Comparison of ENCODE assay signal across 30 cellular contexts in the genomic region with DNA sequence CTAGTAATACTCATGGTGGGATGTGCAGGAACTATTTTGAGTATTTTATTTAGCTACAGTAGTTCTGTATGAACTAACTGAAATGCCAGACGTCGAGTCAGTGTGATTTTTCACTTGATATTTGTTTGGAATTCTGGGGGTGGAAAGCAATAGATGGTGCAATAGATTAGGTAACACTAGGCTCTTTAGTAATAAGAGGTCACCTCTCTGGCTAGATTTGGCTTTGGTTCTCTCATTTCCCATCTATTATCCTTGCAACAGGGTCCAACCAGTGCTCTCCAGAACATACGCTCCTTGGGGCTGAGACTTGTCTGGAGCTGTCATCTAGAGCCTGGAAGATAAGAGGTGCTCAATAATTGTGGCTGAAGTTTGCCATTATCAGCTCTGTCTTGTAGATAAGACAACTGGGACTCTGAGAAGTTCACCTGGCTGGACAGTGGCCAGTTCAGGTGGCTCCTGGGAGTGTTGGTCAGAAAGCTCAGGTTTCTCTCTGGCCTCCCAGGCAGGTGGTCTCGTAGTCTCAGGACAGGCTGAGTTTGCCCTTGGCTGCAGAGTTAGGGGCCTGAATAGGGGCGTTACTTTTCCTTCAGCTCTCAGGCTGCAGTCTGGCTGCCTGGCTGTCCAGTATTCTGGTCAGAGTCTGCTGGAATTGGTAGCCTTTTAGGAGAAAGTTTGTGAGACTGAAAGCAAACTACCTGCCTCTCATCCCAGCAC.
"Had no signal": no experiment of that assay in that cellular context is flagged by ENCODE, and none has a peak within 500 bp of the region (broad histone marks: within the 10 kb centered on the region; RNA-seq: fewer than 3 reads in every experiment).

No MANE protein-coding gene starts in this region.

- H3K36me3 ChIP-seq: adrenal gland, esophagus muscularis mucosa, heart right ventricle, right lobe of liver, uterus had no signal

- H3K27ac ChIP-seq: adrenal gland, body of pancreas, esophagus muscularis mucosa, foreskin keratinocyte, heart right ventricle, right lobe of liver, uterus, VCaP had no signal

- H3K9me3 ChIP-seq: adrenal gland, body of pancreas, esophagus muscularis mucosa, heart right ventricle, right lobe of liver, uterus had no signal

- FAIRE-seq: TTC549 had no signal

- H3K27me3 Mint-ChIP-seq: memory B cell had no signal

- H3K4me3 Mint-ChIP-seq: activated CD4-positive, alpha-beta memory T cell treated with anti-CD3 and anti-CD28 coated beads for 36 hours; activated naive CD4-positive, alpha-beta T cell treated with anti-CD3 and anti-CD28 coated beads for 36 hours; activated naive CD8-positive, alpha-beta T cell treated with anti-CD3 and anti-CD28 coated beads for 36 hours; activated T-helper 1 cell treated with anti-CD3 and anti-CD28 coated beads, Interleukin-12 subunit alpha, Interleukin-12 subunit beta, Interleukin-2, Interleukin-4 antibody, amounts not matched to agents 30 ng/mL and 10 ng/mL and 1 ng/mL, durations not matched to agents 14 hours and 24 hours and 36 hours; memory B cell; naive thymus-derived CD8-positive, alpha-beta T cell; stimulated activated naive CD8-positive, alpha-beta T cell treated with anti-CD3 and anti-CD28 coated beads, Interleukin-15, amount 100 ng/mL, for 72 hours; type B pancreatic cell had no signal

- DNase-seq: activated CD4-positive, alpha-beta memory T cell treated with anti-CD3 and anti-CD28 coated beads for 36 hours; activated CD4-positive, alpha-beta T cell treated with anti-CD3 and anti-CD28 coated beads for 48 hours; activated CD8-positive, alpha-beta memory T cell treated with anti-CD3 and anti-CD28 coated beads, Interleukin-2, amount 50 U/mL, for 4 hours; activated effector memory CD4-positive, alpha-beta T cell treated with anti-CD3 and anti-CD28 coated beads, Interleukin-2, amount 50 U/mL, for 16 hours; activated naive CD4-positive, alpha-beta T cell treated with anti-CD3 and anti-CD28 coated beads for 36 hours; activated naive CD8-positive, alpha-beta T cell treated with anti-CD3 and anti-CD28 coated beads for 36 hours; activated T-cell treated with anti-CD3 and anti-CD28 coated beads, Interleukin-2, amount 50 U/mL, for 1 hour; adrenal gland; aorta; cortex of kidney; foreskin keratinocyte; heart right ventricle; islet precursor cell; left cardiac atrium; naive thymus-derived CD8-positive, alpha-beta T cell; right lobe of liver; stimulated activated CD4-positive, alpha-beta T cell treated with anti-CD3 and anti-CD28 coated beads, Interleukin-2, amount 100 ng/mL, for 48 hours; stimulated activated naive CD8-positive, alpha-beta T cell treated with anti-CD3 and anti-CD28 coated beads, Interleukin-15, amount 100 ng/mL, for 72 hours; substantia nigra; T-helper 9 cell; uterus had no signal

- H3K27ac Mint-ChIP-seq: activated CD4-positive, alpha-beta memory T cell treated with anti-CD3 and anti-CD28 coated beads for 36 hours; activated naive CD4-positive, alpha-beta T cell treated with anti-CD3 and anti-CD28 coated beads for 36 hours; activated naive CD8-positive, alpha-beta T cell treated with anti-CD3 and anti-CD28 coated beads for 36 hours; activated T-helper 1 cell treated with anti-CD3 and anti-CD28 coated beads, Interleukin-12 subunit alpha, Interleukin-12 subunit beta, Interleukin-2, Interleukin-4 antibody, amounts not matched to agents 30 ng/mL and 10 ng/mL and 1 ng/mL, durations not matched to agents 14 hours and 24 hours and 36 hours; memory B cell; naive thymus-derived CD8-positive, alpha-beta T cell; progenitor cell of endocrine pancreas; stimulated activated naive CD8-positive, alpha-beta T cell treated with anti-CD3 and anti-CD28 coated beads, Interleukin-15, amount 100 ng/mL, for 72 hours; type B pancreatic cell had no signal

- H3K9me3 Mint-ChIP-seq: activated CD4-positive, alpha-beta memory T cell treated with anti-CD3 and anti-CD28 coated beads for 36 hours; activated naive CD4-positive, alpha-beta T cell treated with anti-CD3 and anti-CD28 coated beads for 36 hours; activated naive CD8-positive, alpha-beta T cell treated with anti-CD3 and anti-CD28 coated beads for 36 hours; activated T-helper 1 cell treated with anti-CD3 and anti-CD28 coated beads, Interleukin-12 subunit alpha, Interleukin-12 subunit beta, Interleukin-2, Interleukin-4 antibody, amounts not matched to agents 30 ng/mL and 10 ng/mL and 1 ng/mL, durations not matched to agents 14 hours and 24 hours and 36 hours; memory B cell; naive thymus-derived CD8-positive, alpha-beta T cell; stimulated activated naive CD8-positive, alpha-beta T cell treated with anti-CD3 and anti-CD28 coated beads, Interleukin-15, amount 100 ng/mL, for 72 hours; type B pancreatic cell had no signal

- H3K36me3 Mint-ChIP-seq: activated CD4-positive, alpha-beta memory T cell treated with anti-CD3 and anti-CD28 coated beads for 36 hours; activated naive CD8-positive, alpha-beta T cell treated with anti-CD3 and anti-CD28 coated beads for 36 hours; memory B cell; naive thymus-derived CD8-positive, alpha-beta T cell; type B pancreatic cell had no signal

- H3K4me1 Mint-ChIP-seq: activated naive CD8-positive, alpha-beta T cell treated with anti-CD3 and anti-CD28 coated beads for 36 hours; memory B cell; naive thymus-derived CD8-positive, alpha-beta T cell; stimulated activated naive CD8-positive, alpha-beta T cell treated with anti-CD3 and anti-CD28 coated beads, Interleukin-15, amount 100 ng/mL, for 72 hours had no signal

- H3K4me1 ChIP-seq: adrenal gland, esophagus muscularis mucosa, heart right ventricle, right lobe of liver, uterus had no signal

- H3K4me3 ChIP-seq: adrenal gland, body of pancreas, esophagus muscularis mucosa, heart right ventricle, right lobe of liver, uterus had no signal

- ATAC-seq: activated CD4-positive, CD25-positive, alpha-beta regulatory T cell treated with anti-CD3 and anti-CD28 coated beads, Interleukin-2, amount 50 U/mL, for 24 hours; body of pancreas; foreskin keratinocyte; heart right ventricle; left cardiac atrium; naive thymus-derived CD8-positive, alpha-beta T cell; stimulated activated naive CD8-positive, alpha-beta T cell treated with anti-CD3 and anti-CD28 coated beads, Interleukin-15, amount 100 ng/mL, for 72 hours had no signal

- H3K27me3 ChIP-seq: adrenal gland, body of pancreas, foreskin keratinocyte, right lobe of liver, uterus had no signal
